In genomic region chr4:101806914-101807313, GRCh38 we compare ENCODE assay signal across 11 cellular contexts. TPM values are rescaled to one million over a fixed set of nuclear protein-coding genes. Genes with fewer than 3 reads are reported as not detected.
DNase-seq lines count a peak whose midpoint lies in the region; ATAC-seq, FAIRE-seq and TF ChIP-seq lines count a peak whose summit lies in the region.
"Had no signal": no experiment of that assay in that cellular context is flagged by ENCODE, and none has a peak within 500 bp of the region (broad histone marks: within the 10 kb centered on the region; RNA-seq: fewer than 3 reads in every experiment).

No MANE protein-coding gene starts in this region.

- no peak for TF ChIP-seq POLR2A in A549 (IDR thresholded peaks at IDR 0.05; ENCODE audit: low read length)

- 0 out of 3 replicates have a peak overlapping the region, but pooled peaks have one; percentile 17 for H3K4me2 ChIP-seq in A549

- H3K4me1 Mint-ChIP-seq in activated B cell treated with CpG ODN at 0.5 μM for 24 hours: peaks cover 83% of the 10 kb centered on the region

- 58% methylated on average over 2 of the region's 2 CpGs for WGBS in A549 (ENCODE audit: missing lambda C conversion rate)

- no peak for FAIRE-seq in A549 (lab: Jason Lieb, UNC)

- peaks cover 7% of the 10 kb centered on the region for H3K9me3 Mint-ChIP-seq in activated B cell treated with CpG ODN at 0.5 μM for 24 hours

- no peak for TF ChIP-seq RAD21 in A549 (conservative IDR thresholded peaks at IDR 0.05 in 1 of 2, IDR thresholded peaks at IDR 0.05 in 1 of 2)

- no peaks in the 10 kb centered on the region for H3K9me3 ChIP-seq in A549

- H3K4me3 ChIP-seq in A549: no peak overlapping the region

- intact Hi-C loops in activated B cell treated with CpG ODN at 0.5 μM for 24 hours (cut with micrococcal nuclease) (loop anchor here (1.0 to 5.0 kb wide), 6 partner anchors 17 to 1020 kb away; partner anchors contain the start of genes BANK1, PPP3CA and UBE2D3), Right ventricle myocardium inferior (cut with DNase I) (no loop called here)

- no peak for TF ChIP-seq CTCF in A549 (IDR thresholded peaks at IDR 0.05)
- TF ChIP-seq CTCF in activated B cell treated with CpG ODN at 0.5 μM for 24 hours (IDR thresholded peaks at IDR 0.05): no peak

- H3K27ac ChIP-seq in A549: no peak overlapping the region
- H3K27ac ChIP-seq: C4-2B had no signal

- TF ChIP-seq EP300 in A549 (IDR thresholded peaks at IDR 0.05): no peak

- POLR2A ChIA-PET in A549 (lab: Yijun Ruan, JAX) (no interaction called here), activated B cell treated with CpG ODN at 0.5 μM for 24 hours (lab: Charles Lee) (interaction anchor here (0.5 to 6.1 kb wide), 27 partner anchors 8 to 624 kb away, joined by 3 to 188 read pairs (median 5); partner anchors contain the start of genes BANK1 and PPP3CA)

- ATAC-seq in A549 (0 out of 6 replicates have a peak, but pooled peaks of 1 of the 2 experiments have one; percentile 49), GM19395 (IDR thresholded peaks at IDR 0.05; ENCODE audit: unreplicated experiment) (peak; percentile 99), HG03135 (IDR thresholded peaks at IDR 0.05; ENCODE audit: unreplicated experiment) (peak; percentile 97), activated B cell treated with CpG ODN at 0.5 μM for 24 hours (ENCODE audit: low read depth) (peak; percentile 87), Right ventricle myocardium inferior (no peak)

- H3K4me1 ChIP-seq in A549: 0 out of 3 replicates have a peak, but pooled peaks cover 3% of the 10 kb centered on the region

- H3K36me3 Mint-ChIP-seq in activated B cell treated with CpG ODN at 0.5 μM for 24 hours (ENCODE audit: low read depth): peaks cover 51% of the 10 kb centered on the region

- DNase-seq in A549 (ENCODE audit: low read depth in 1 of 2, low spot score in 1 of 2) (peak in 1 of 2 experiments; percentile 5), activated B cell treated with CpG ODN at 0.5 μM for 24 hours (no peak), COLO668 (lab: John Stamatoyannopoulos, UW; ENCODE audit: unreplicated experiment) (no peak), HuH-7 (ENCODE audit: low spot score) (no peak), Right ventricle myocardium inferior (ENCODE audit: missing footprints) (no peak)
- no peak for DNase-seq in activated CD4-positive, alpha-beta T cell treated with anti-CD3 and anti-CD28 coated beads, Interleukin-2, amount 50 U/mL, for 48 hours
- DNase-seq: activated naive CD4-positive, alpha-beta T cell treated with Interleukin-2 at 50 U/mL for 16 hours; islet precursor cell had no signal

- peak overlapping the region; percentile 95 for H3K27ac Mint-ChIP-seq in activated B cell treated with CpG ODN at 0.5 μM for 24 hours

- H3K27me3 Mint-ChIP-seq in activated B cell treated with CpG ODN at 0.5 μM for 24 hours: no peaks in the 10 kb centered on the region

- H3K4me3 Mint-ChIP-seq in activated B cell treated with CpG ODN at 0.5 μM for 24 hours: peak overlapping the region; percentile 73

- CTCF ChIA-PET in A549 (lab: Yijun Ruan, JAX): interaction anchor here (0.9 kb wide), 3 partner anchors 53 to 620 kb away, joined by 3 read pairs; no protein-coding TSS in a partner anchor
- CTCF ChIA-PET in activated B cell treated with CpG ODN at 0.5 μM for 24 hours (lab: Charles Lee): interaction anchor here (1.1 to 1.7 kb wide), 6 partner anchors 9 to 637 kb away, joined by 3 to 9 read pairs (median 5); no protein-coding TSS in a partner anchor

TF ChIP-seq in A549, 52 proteins besides CTCF, POLR2A, EP300 and RAD21:
- TF ChIP-seq CEBPB (IDR thresholded peaks at IDR 0.05) (no peak), RCOR1 (IDR thresholded peaks at IDR 0.05; ENCODE audit: low read depth, low read length) (no peak), EHMT2 (IDR thresholded peaks at IDR 0.05; ENCODE audit: low read depth) (no peak), KDM5A (IDR thresholded peaks at IDR 0.05) (no peak), MAZ (IDR thresholded peaks at IDR 0.05; ENCODE audit: borderline replicate concordance, low read depth, low read length) (no peak), POLR2AphosphoS2 (conservative IDR thresholded peaks at IDR 0.05; ENCODE audit: low read length) (no peak), NPAS2 (CRISPR knock-in tag; IDR thresholded peaks at IDR 0.05; ENCODE audit: borderline replicate concordance) (no peak), HOXB5 (CRISPR knock-in tag; IDR thresholded peaks at IDR 0.05) (no peak), RARB (CRISPR knock-in tag; IDR thresholded peaks at IDR 0.05) (no peak)

RNA-seq across cellular contexts. Expression of gene BANK1, which starts 16.4 kb away (rescaled TPM):
- 4.3 and 6.1 TPM in 2 replicates for polyA plus RNA-seq in A549 (2011; rRNA removed)
- polyA plus RNA-seq in A549 (2012; cell fraction: cytosol; rRNA removed): 1.7 TPM in 2 replicates
- 0.71 and 1.3 TPM in 2 replicates for polyA plus RNA-seq in A549 (2012; cell fraction: nucleus; rRNA removed)
- polyA plus RNA-seq in A549 (2017; fragmentation: RNase III; extraction: RNeasy Plus Mini Kit Qiagen cat#74134 plus additional on column Dnase treatment): 2.2 to 2.8 TPM (median 2.5 TPM) in 3 replicates
- 1.4 and 1.5 TPM in 2 replicates for polyA minus RNA-seq in A549 (2011; rRNA and poly(A)+ RNA removed)
- 307 and 336 TPM in 2 replicates for total RNA-seq in activated B cell treated with CpG ODN at 0.5 μM for 24 hours
- 0.35 TPM for total RNA-seq in Right ventricle myocardium inferior

Comparison
In these comparisons a context has a peak if more than half of its experiments do, and no peak if none do; other contexts are left out.
1. RNA of gene BANK1, which starts 16.4 kb away (total RNA-seq): 307 to 336 TPM in activated B cell treated with CpG ODN at 0.5 μM for 24 hours; 0.35 TPM in Right ventricle myocardium inferior (single experiment); every median in the first group is over 100 times any median in the second.